19 cellular contexts compared by ENCODE assay signal in the genomic region with DNA sequence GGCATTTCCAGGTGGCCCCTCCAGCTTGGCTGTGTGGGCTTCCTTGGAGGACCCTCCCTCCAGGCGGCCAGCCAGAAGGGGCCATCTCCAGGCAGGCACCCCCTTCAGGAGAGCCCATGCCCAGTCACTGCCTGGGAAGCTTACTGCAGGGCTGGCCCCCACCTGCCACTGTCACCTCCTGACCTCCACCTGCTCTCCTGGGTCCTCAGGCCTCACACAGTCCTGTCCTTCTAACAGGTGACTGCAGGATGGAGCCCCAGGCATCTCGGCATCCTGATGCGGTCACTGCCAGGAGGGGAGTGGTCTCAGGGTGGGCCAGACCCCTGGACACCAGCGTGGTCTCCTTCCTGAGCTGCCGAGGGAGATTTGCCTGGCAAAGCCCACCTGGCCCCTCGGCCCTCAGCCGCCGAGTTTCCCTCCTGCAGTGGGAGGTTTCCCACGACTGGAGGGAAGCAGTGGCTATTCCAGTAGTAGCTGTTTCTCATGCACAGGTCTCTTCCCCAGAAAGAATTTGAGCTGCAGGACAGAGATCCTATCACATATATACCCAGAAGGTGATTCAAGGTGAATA. TPM values are rescaled to one million over a fixed set of nuclear protein-coding genes. Genes with fewer than 3 reads are reported as not detected.
DNase-seq lines count a peak whose midpoint lies in the region; ATAC-seq and TF ChIP-seq lines count a peak whose summit lies in the region.
"Had no signal": no experiment of that assay in that cellular context is flagged by ENCODE, and none has a peak within 500 bp of the region (broad histone marks: within the 10 kb centered on the region; RNA-seq: fewer than 3 reads in every experiment).

No MANE protein-coding gene starts in this region.

- no peak overlapping the region for H3K4me2 ChIP-seq in osteoblast (ENCODE audit: insufficient read depth, low read length)

- no peaks in the 10 kb centered on the region for H3K9me3 Mint-ChIP-seq in activated naive CD4-positive, alpha-beta T cell treated with anti-CD3 and anti-CD28 coated beads, Interleukin-2, amount 10 ng/mL, durations not matched to agents 7 days and 5 days
- H3K9me3 Mint-ChIP-seq: HFFc6 had no signal

- peaks cover 4% of the 10 kb centered on the region for H4K20me1 ChIP-seq in osteoblast (ENCODE audit: insufficient read depth, low read length)

- H3K4me1 Mint-ChIP-seq in activated naive CD4-positive, alpha-beta T cell treated with anti-CD3 and anti-CD28 coated beads, Interleukin-2, amount 10 ng/mL, durations not matched to agents 7 days and 5 days = peaks cover 6% of the 10 kb centered on the region

- TF ChIP-seq POLR2A in tibial nerve (IDR thresholded peaks at IDR 0.05) = no peak
- no peak for TF ChIP-seq POLR2A in gastroesophageal sphincter (IDR thresholded peaks at IDR 0.05)

- ATAC-seq in GM18498 (IDR thresholded peaks at IDR 0.05; ENCODE audit: unreplicated experiment) = peak; percentile 12
- ATAC-seq in RWPE2 (ENCODE audit: low read depth) = no peak
- ATAC-seq in HG02610 (IDR thresholded peaks at IDR 0.05; ENCODE audit: unreplicated experiment) = no peak
- no peak for ATAC-seq in gastroesophageal sphincter
- ATAC-seq: PC-3 had no signal

- no peak overlapping the region for H3K27ac Mint-ChIP-seq in activated naive CD4-positive, alpha-beta T cell treated with anti-CD3 and anti-CD28 coated beads, Interleukin-2, amount 10 ng/mL, durations not matched to agents 7 days and 5 days
- H3K27ac Mint-ChIP-seq: HFFc6 had no signal

- H3K36me3 ChIP-seq in RWPE2 (ENCODE audit: low read depth) (no peaks in the 10 kb centered on the region), osteoblast (ENCODE audit: insufficient read depth, low read length) (no peaks in the 10 kb centered on the region), tibial nerve (no peaks in the 10 kb centered on the region), gastroesophageal sphincter (no peaks in the 10 kb centered on the region)

- no peak overlapping the region for H3K4me3 Mint-ChIP-seq in activated naive CD4-positive, alpha-beta T cell treated with anti-CD3 and anti-CD28 coated beads, Interleukin-2, amount 10 ng/mL, durations not matched to agents 7 days and 5 days
- H3K4me3 Mint-ChIP-seq: HFFc6 had no signal

- CTCF ChIA-PET in activated naive CD4-positive, alpha-beta T cell treated with anti-CD3 and anti-CD28 coated beads, Interleukin-2, amount 10 ng/mL, durations not matched to agents 7 days and 5 days (lab: Charles Lee) = interaction anchor here (0.6 kb wide), 1 partner anchor 167 kb away, joined by 3 read pairs; no protein-coding TSS in a partner anchor

- H2AFZ ChIP-seq in osteoblast (ENCODE audit: low read length) = no peak overlapping the region

- 67 to 75% methylated on average over 5 to 9 of the region's 9 CpGs for WGBS in tibial nerve, 2 donors
- WGBS in gastroesophageal sphincter (ENCODE audit: low coverage in 1 of 2), 2 donors = 20% methylated on average over 2 of the region's 9 CpGs; no CpG with 5 or more reads in 1 of the 2 donors

- H3K9me3 ChIP-seq in RWPE2 (ENCODE audit: severe bottlenecking) = peaks cover 2% of the 10 kb centered on the region
- no peaks in the 10 kb centered on the region for H3K9me3 ChIP-seq in osteoblast (ENCODE audit: low read depth, low read length)
- no peaks in the 10 kb centered on the region for H3K9me3 ChIP-seq in tibial nerve
- H3K9me3 ChIP-seq in gastroesophageal sphincter = no peaks in the 10 kb centered on the region

- H3K27ac ChIP-seq in RWPE2 (ENCODE audit: poor library complexity, severe bottlenecking) (no peak overlapping the region), osteoblast (ENCODE audit: low read depth, low read length) (no peak overlapping the region), tibial nerve (peak overlapping the region in 2 of 4 donors; percentile 36 to 57), gastroesophageal sphincter (no peak overlapping the region)
- H3K27ac ChIP-seq: 22Rv1, RWPE1 had no signal

- H3K4me1 ChIP-seq in RWPE2 (ENCODE audit: insufficient read depth, poor library complexity, severe bottlenecking) (no peaks in the 10 kb centered on the region), osteoblast (ENCODE audit: insufficient read depth, low read length) (no peaks in the 10 kb centered on the region), tibial nerve (peaks cover 0 to 13% (median 5%) of the 10 kb centered on the region in 4 donors), gastroesophageal sphincter (peaks cover 0 to under 1% (median 0%) of the 10 kb centered on the region in 3 donors)

- H3K79me2 ChIP-seq in osteoblast (ENCODE audit: insufficient read depth, low read length) = no peaks in the 10 kb centered on the region

- TF ChIP-seq EP300 in tibial nerve (IDR thresholded peaks at IDR 0.05) (no peak), gastroesophageal sphincter (IDR thresholded peaks at IDR 0.05) (no peak)

- DNase-seq in activated naive CD4-positive, alpha-beta T cell treated with anti-CD3 and anti-CD28 coated beads, Interleukin-2, amount 10 ng/mL, durations not matched to agents 7 days and 5 days = peak; percentile 14
- DNase-seq in activated naive CD4-positive, alpha-beta T cell treated with Interleukin-2 at 50 U/mL for 16 hours = no peak
- peak; percentile 30 for DNase-seq in RWPE2 (ENCODE audit: low spot score)
- peak; percentile 68 for DNase-seq in osteoblast (ENCODE audit: insufficient read length, low spot score, missing footprints)
- DNase-seq in tibial nerve (ENCODE audit: low spot score in 2 of 2) = no peak
- DNase-seq: C1 segment of cervical spinal cord, DMS 273 treated with DMSO at 0.1 percent for 48 hours, GOT3, HFFc6, NCI-H1417 treated with DMSO at 0.1 percent for 48 hours, NCI-H1930, NCI-H748 treated with DMSO at 0.1 percent for 48 hours, PC-3 had no signal

- TF ChIP-seq CTCF in RWPE2 (IDR thresholded peaks at IDR 0.05; ENCODE audit: poor library complexity, severe bottlenecking) = no peak
- TF ChIP-seq CTCF in osteoblast (IDR thresholded peaks at IDR 0.05; ENCODE audit: extremely low read depth, low read depth, low read length) = no peak
- TF ChIP-seq CTCF in tibial nerve (IDR thresholded peaks at IDR 0.05) = no peak
- TF ChIP-seq CTCF in gastroesophageal sphincter (IDR thresholded peaks at IDR 0.05) = no peak

- no peaks in the 10 kb centered on the region for H3K27me3 ChIP-seq in RWPE2 (ENCODE audit: insufficient read depth, poor library complexity, severe bottlenecking)
- H3K27me3 ChIP-seq in osteoblast (ENCODE audit: insufficient read depth, low read length) = peaks cover 2% of the 10 kb centered on the region
- H3K27me3 ChIP-seq in tibial nerve = peaks cover 0 to 70% of the 10 kb centered on the region in 2 donors
- peaks cover 97% of the 10 kb centered on the region for H3K27me3 ChIP-seq in gastroesophageal sphincter

- no peaks in the 10 kb centered on the region for H3K36me3 Mint-ChIP-seq in activated naive CD4-positive, alpha-beta T cell treated with anti-CD3 and anti-CD28 coated beads, Interleukin-2, amount 10 ng/mL, durations not matched to agents 7 days and 5 days

- no peak overlapping the region for H3K4me3 ChIP-seq in RWPE2 (ENCODE audit: severe bottlenecking)
- H3K4me3 ChIP-seq in osteoblast (ENCODE audit: insufficient read depth, low read length) = no peak overlapping the region
- no peak overlapping the region for H3K4me3 ChIP-seq in tibial nerve
- no peak overlapping the region for H3K4me3 ChIP-seq in gastroesophageal sphincter

- peaks cover 84% of the 10 kb centered on the region for H3K27me3 Mint-ChIP-seq in activated naive CD4-positive, alpha-beta T cell treated with anti-CD3 and anti-CD28 coated beads, Interleukin-2, amount 10 ng/mL, durations not matched to agents 7 days and 5 days

RNA-seq across cellular contexts. Expression of a gene that starts 13.0 kb away (rescaled TPM):
- total RNA-seq in osteoblast (under 0.01 TPM in 1 of 2 replicates, not detected in the other), tibial nerve (1 to 10 TPM in 3 of 4 donors, under 1 TPM in 1; 0.42 to 3.6 (median 2.6) TPM), gastroesophageal sphincter (1 to 10 TPM in 2 of 4 donors, under 1 TPM in 2; 0.31 to 2.7 (median 1.2) TPM)

RNA-seq across cellular contexts. Expression of a gene that starts 50.2 kb away (rescaled TPM):
- total RNA-seq in osteoblast (0.88 and 1.8 TPM in 2 replicates), tibial nerve (1 to 10 TPM; 3.3 to 5.9 (median 4.7) TPM), gastroesophageal sphincter (10 to 100 TPM in 1 of 4 donors, 1 to 10 TPM in 3; 2.0 to 12.5 (median 5.6) TPM)
- total RNA-seq: HT1080 had no signal

RNA-seq across cellular contexts. Expression of a gene that starts 59.3 kb away (rescaled TPM):
- 11.2 and 14.5 TPM in 2 replicates for total RNA-seq in osteoblast
- total RNA-seq in tibial nerve = 10 to 100 TPM; 11.4 to 29.1 (median 25.2) TPM
- 10 to 100 TPM; 21.9 to 51.1 (median 26.4) TPM for total RNA-seq in gastroesophageal sphincter

Comparison
In these comparisons a context has a peak if more than half of its experiments do, and no peak if none do; other contexts are left out.
1. DNase-seq: peak in activated naive CD4-positive, alpha-beta T cell treated with anti-CD3 and anti-CD28 coated beads, Interleukin-2, amount 10 ng/mL, durations not matched to agents 7 days and 5 days (single experiment), RWPE2 (single experiment) and osteoblast (single experiment); none in activated naive CD4-positive, alpha-beta T cell treated with Interleukin-2 at 50 U/mL for 16 hours (single experiment) and tibial nerve (0 of 2).